ENCODE assay signal across 18 cellular contexts in the genomic region with DNA sequence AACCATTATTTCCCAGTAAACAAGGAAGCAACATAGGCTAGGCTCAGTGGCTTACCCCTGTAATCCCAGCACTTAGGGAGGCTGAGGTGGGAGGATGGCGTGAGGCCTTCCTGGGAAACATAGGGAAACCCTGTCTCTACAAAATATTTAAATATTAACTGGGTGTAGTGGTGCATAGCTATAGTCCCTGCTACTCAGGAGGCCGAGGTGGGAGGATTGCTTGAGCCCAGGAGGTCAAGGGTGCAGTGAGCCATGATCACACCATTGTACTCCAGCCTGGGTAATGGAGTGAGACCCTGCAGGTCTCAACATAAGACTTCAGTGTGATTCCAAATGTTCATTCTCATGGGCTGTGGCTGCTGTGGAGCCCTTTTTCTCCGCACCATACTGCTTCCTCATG. TPM values are rescaled to one million over a fixed set of nuclear protein-coding genes. Genes with fewer than 3 reads are reported as not detected.
"Had no signal": no experiment of that assay in that cellular context is flagged by ENCODE, and none has a peak within 500 bp of the region (broad histone marks: within the 10 kb centered on the region; RNA-seq: fewer than 3 reads in every experiment).

No MANE protein-coding gene starts in this region.

- H3K36me3 Mint-ChIP-seq: activated CD4-positive, alpha-beta memory T cell treated with anti-CD3 and anti-CD28 coated beads for 36 hours; activated naive CD4-positive, alpha-beta T cell treated with anti-CD3 and anti-CD28 coated beads, Interleukin-2, amount 50 U/mL, for 24 hours; naive thymus-derived CD4-positive, alpha-beta T cell had no signal

- H3K4me1 ChIP-seq: adrenal gland, colonic mucosa, right atrium auricular region had no signal

- H3K9me3 Mint-ChIP-seq: activated CD4-positive, alpha-beta memory T cell treated with anti-CD3 and anti-CD28 coated beads for 36 hours; activated naive CD4-positive, alpha-beta T cell treated with anti-CD3 and anti-CD28 coated beads, Interleukin-2, amount 50 U/mL, for 24 hours; immature natural killer cell; naive thymus-derived CD4-positive, alpha-beta T cell; stimulated activated naive B cell treated with anti-CD40 and anti-IgM and Interleukin-4, amounts not matched to agents 10 μg/mL and 1 μg/mL and 100 μg/mL, for 72 hours; T-helper 1 cell treated with Interleukin-12 subunit alpha and Interleukin-12 subunit beta and Interleukin-4 antibody, amounts not matched to agents 30 μg/mL and 1 μg/mL, for 36 hours had no signal

- H3K27ac ChIP-seq: adrenal gland, colonic mucosa, right atrium auricular region, tibial artery, VCaP had no signal

- H3K4me1 Mint-ChIP-seq: activated naive CD4-positive, alpha-beta T cell treated with anti-CD3 and anti-CD28 coated beads, Interleukin-2, amount 50 U/mL, for 24 hours; immature natural killer cell; naive thymus-derived CD4-positive, alpha-beta T cell; stimulated activated naive B cell treated with anti-CD40 and anti-IgM and Interleukin-4, amounts not matched to agents 10 μg/mL and 1 μg/mL and 100 μg/mL, for 72 hours had no signal

- H3K36me3 ChIP-seq: adrenal gland, colonic mucosa, right atrium auricular region had no signal

- H3K4me3 Mint-ChIP-seq: activated CD4-positive, alpha-beta memory T cell treated with anti-CD3 and anti-CD28 coated beads for 36 hours; activated naive CD4-positive, alpha-beta T cell treated with anti-CD3 and anti-CD28 coated beads, Interleukin-2, amount 50 U/mL, for 24 hours; immature natural killer cell; naive thymus-derived CD4-positive, alpha-beta T cell; stimulated activated naive B cell treated with anti-CD40 and anti-IgM and Interleukin-4, amounts not matched to agents 10 μg/mL and 1 μg/mL and 100 μg/mL, for 72 hours; T-helper 1 cell treated with Interleukin-12 subunit alpha and Interleukin-12 subunit beta and Interleukin-4 antibody, amounts not matched to agents 30 μg/mL and 1 μg/mL, for 36 hours had no signal

- H3K27me3 ChIP-seq: adrenal gland, colonic mucosa, right atrium auricular region, tibial artery had no signal

- ATAC-seq: left lobe of liver; naive thymus-derived CD4-positive, alpha-beta T cell; stimulated activated naive B cell treated with anti-CD40 and anti-IgM and Interleukin-4, amounts not matched to agents 10 μg/mL and 1 μg/mL and 100 μg/mL, for 72 hours had no signal

- H3K4me3 ChIP-seq: adrenal gland, colonic mucosa, mucosa of descending colon, right atrium auricular region, tibial artery had no signal

- H3K27ac Mint-ChIP-seq: activated CD4-positive, alpha-beta memory T cell treated with anti-CD3 and anti-CD28 coated beads for 36 hours; activated naive CD4-positive, alpha-beta T cell treated with anti-CD3 and anti-CD28 coated beads, Interleukin-2, amount 50 U/mL, for 24 hours; immature natural killer cell; naive thymus-derived CD4-positive, alpha-beta T cell; T-helper 1 cell treated with Interleukin-12 subunit alpha and Interleukin-12 subunit beta and Interleukin-4 antibody, amounts not matched to agents 30 μg/mL and 1 μg/mL, for 36 hours had no signal

- DNase-seq: activated CD4-positive, alpha-beta memory T cell treated with anti-CD3 and anti-CD28 coated beads for 36 hours; activated T-cell treated with anti-CD3 and anti-CD28 coated beads, Interleukin-2, amount 50 U/mL, for 48 hours; adrenal gland; caudate nucleus; colonic mucosa; foreskin melanocyte; immature natural killer cell; mucosa of descending colon; naive thymus-derived CD4-positive, alpha-beta T cell; stimulated activated CD4-positive, alpha-beta T cell treated with anti-CD3 and anti-CD28 coated beads, Interleukin-15, amount 100 ng/mL, for 24 hours; stimulated activated CD4-positive, alpha-beta T cell treated with anti-CD3 and anti-CD28 coated beads, Interleukin-4, amount 100 ng/mL, for 1 hour; stimulated activated naive B cell treated with anti-CD40 and anti-IgM and Interleukin-4, amounts not matched to agents 10 μg/mL and 1 μg/mL and 100 μg/mL, for 72 hours had no signal

- H3K9me3 ChIP-seq: adrenal gland, colonic mucosa, mucosa of descending colon, right atrium auricular region, tibial artery had no signal

- H3K27me3 Mint-ChIP-seq: activated CD4-positive, alpha-beta memory T cell treated with anti-CD3 and anti-CD28 coated beads for 36 hours; activated naive CD4-positive, alpha-beta T cell treated with anti-CD3 and anti-CD28 coated beads, Interleukin-2, amount 50 U/mL, for 24 hours; stimulated activated naive B cell treated with anti-CD40 and anti-IgM and Interleukin-4, amounts not matched to agents 10 μg/mL and 1 μg/mL and 100 μg/mL, for 72 hours had no signal

RNA-seq across cellular contexts. Expression of gene FHDC1, which starts 34.9 kb away (rescaled TPM):
- polyA plus RNA-seq: immature natural killer cell had no signal
